Comparison of ENCODE assay signal across 10 cellular contexts in genomic region chr5:150777685-150778084, GRCh38. TPM values are rescaled to one million over a fixed set of nuclear protein-coding genes. Genes with fewer than 3 reads are reported as not detected.
A peak's percentile ranks its signal among the peaks of the same experiment; 100 is the strongest.
DNase-seq lines count a peak whose midpoint lies in the region; ATAC-seq, FAIRE-seq and TF ChIP-seq lines count a peak whose summit lies in the region.
"Had no signal": no experiment of that assay in that cellular context is flagged by ENCODE, and none has a peak within 500 bp of the region (broad histone marks: within the 10 kb centered on the region; RNA-seq: fewer than 3 reads in every experiment).

No MANE protein-coding gene starts in this region.

- no peak for DNase-seq in Calu3
- no peak for DNase-seq in Peyer's patch
- DNase-seq in pancreas: no peak
- no peak for DNase-seq in stimulated activated CD4-positive, alpha-beta T cell treated with anti-CD3 and anti-CD28 coated beads, Interleukin-15, amount 100 ng/mL, for 24 hours
- no peak for DNase-seq in NCI-H2107 (lab: John Stamatoyannopoulos, UW)
- DNase-seq: islet precursor cell had no signal

- no peaks in the 10 kb centered on the region for H3K27me3 ChIP-seq in Peyer's patch
- H3K27me3 ChIP-seq in endocrine pancreas (ENCODE audit: control insufficient read depth, insufficient read depth, low read length): no peaks in the 10 kb centered on the region
- no peaks in the 10 kb centered on the region for H3K27me3 ChIP-seq in pancreas

- intact Hi-C loops in Calu3 (cut with micrococcal nuclease; ENCODE audit: unreplicated experiment): no loop called here
- intact Hi-C loops in pancreas (cut with DNase I): no loop called here

- H3K9me3 Mint-ChIP-seq in Calu3 (ENCODE audit: low read depth, unreplicated experiment): no peaks in the 10 kb centered on the region

- peaks cover 19% of the 10 kb centered on the region for H3K36me3 Mint-ChIP-seq in Calu3 (ENCODE audit: insufficient read depth, unreplicated experiment)

- H3K4me1 ChIP-seq in Peyer's patch (peaks cover 0 to 35% (median 13%) of the 10 kb centered on the region in 4 donors), endocrine pancreas (ENCODE audit: control insufficient read depth, insufficient read depth, low read length) (no peaks in the 10 kb centered on the region), pancreas (peaks cover 3 to 20% (median 13%) of the 10 kb centered on the region in 3 donors)

- peak in 2 of 4 donors; percentile 0 to 1 for ATAC-seq in pancreas
- ATAC-seq in HG02759 (IDR thresholded peaks at IDR 0.05; ENCODE audit: unreplicated experiment): no peak
- no peak for ATAC-seq in GM21528 (IDR thresholded peaks at IDR 0.05; ENCODE audit: low FRiP score, unreplicated experiment)

- H3K9ac ChIP-seq in endocrine pancreas (ENCODE audit: control insufficient read depth, insufficient read depth, low read length): no peak overlapping the region

- no peak for TF ChIP-seq POLR2A in Peyer's patch (IDR thresholded peaks at IDR 0.05)

- no TSS peak for BruUV-seq in Calu3 (replicated peaks; lab: Mats Ljungman, UMichigan)

- H3K4me3 ChIP-seq in Peyer's patch: peak overlapping the region in 2 of 4 donors; percentile 79 to 89
- peak overlapping the region; percentile 57 for H3K4me3 ChIP-seq in endocrine pancreas (ENCODE audit: control insufficient read depth, insufficient read depth, low read length)
- peak overlapping the region in 3 of 4 donors; percentile 65 to 85 (median 76) for H3K4me3 ChIP-seq in pancreas

- peak overlapping the region; percentile 81 to 95 (median 90) for H3K27ac ChIP-seq in Peyer's patch
- peak overlapping the region; percentile 79 to 86 (median 84) for H3K27ac ChIP-seq in pancreas

- no peaks in the 10 kb centered on the region for H3K27me3 Mint-ChIP-seq in Calu3 (ENCODE audit: unreplicated experiment)

- H3K4me1 Mint-ChIP-seq in Calu3 (ENCODE audit: low read depth, unreplicated experiment): peaks cover 23% of the 10 kb centered on the region

- TF ChIP-seq CTCF in Calu3 (IDR thresholded peaks at IDR 0.05; ENCODE audit: unreplicated experiment): no peak
- TF ChIP-seq CTCF in Peyer's patch (IDR thresholded peaks at IDR 0.05): no peak
- TF ChIP-seq CTCF in pancreas (IDR thresholded peaks at IDR 0.05): no peak

- H3K36me3 ChIP-seq in Peyer's patch: no peaks in the 10 kb centered on the region
- no peaks in the 10 kb centered on the region for H3K36me3 ChIP-seq in endocrine pancreas (ENCODE audit: control insufficient read depth, insufficient read depth, low read length)
- H3K36me3 ChIP-seq in pancreas: no peaks in the 10 kb centered on the region

- 29 to 49% methylated on average over 3 of the region's 3 CpGs for WGBS in pancreas, 2 donors

- H3K4me3 Mint-ChIP-seq in Calu3 (ENCODE audit: low read depth, unreplicated experiment): peak overlapping the region; percentile 98

- H3K9me3 ChIP-seq in Peyer's patch (no peaks in the 10 kb centered on the region), endocrine pancreas (ENCODE audit: control insufficient read depth, low read length) (no peaks in the 10 kb centered on the region), pancreas (no peaks in the 10 kb centered on the region)

- CTCF ChIA-PET in Calu3 (lab: Charles Lee): interaction anchor here (0.5 to 1.6 kb wide), 6 partner anchors 12 to 642 kb away, joined by 3 to 10 read pairs (median 4); partner anchors contain the start of genes DCTN4 and RBM22

- no peak overlapping the region for H3K27ac Mint-ChIP-seq in Calu3 (ENCODE audit: unreplicated experiment)

- FAIRE-seq in pancreas (lab: Jason Lieb, UNC): no peak
- FAIRE-seq: GM18507 had no signal

RNA-seq across cellular contexts. Expression of gene SMIM3, which starts 0.9 kb away (rescaled TPM):
- total RNA-seq in Calu3 (2022) (6.9 and 8.4 TPM in 2 replicates), Peyer's patch (10 to 100 TPM; 12.7 to 82.5 (median 23.6) TPM), pancreas (10 to 100 TPM; 10.3 to 33.1 (median 14.2) TPM)
- polyA plus RNA-seq in pancreas: 10 to 100 TPM in 1 of 2 donors, 1 to 10 TPM in 1; 9.7 to 13.3 TPM

RNA-seq across cellular contexts. Expression of gene DCTN4, which starts 18.9 kb away (rescaled TPM):
- total RNA-seq in Calu3 (2022) (51.9 and 54.1 TPM in 2 replicates), Peyer's patch (10 to 100 TPM; 41.7 to 75.9 (median 54.1) TPM), pancreas (10 to 100 TPM; 36.9 to 61.1 (median 45.3) TPM)
- polyA plus RNA-seq in pancreas: 10 to 100 TPM; 13.8 to 21.5 TPM
